8 cellular contexts compared by ENCODE assay signal in the genomic region with DNA sequence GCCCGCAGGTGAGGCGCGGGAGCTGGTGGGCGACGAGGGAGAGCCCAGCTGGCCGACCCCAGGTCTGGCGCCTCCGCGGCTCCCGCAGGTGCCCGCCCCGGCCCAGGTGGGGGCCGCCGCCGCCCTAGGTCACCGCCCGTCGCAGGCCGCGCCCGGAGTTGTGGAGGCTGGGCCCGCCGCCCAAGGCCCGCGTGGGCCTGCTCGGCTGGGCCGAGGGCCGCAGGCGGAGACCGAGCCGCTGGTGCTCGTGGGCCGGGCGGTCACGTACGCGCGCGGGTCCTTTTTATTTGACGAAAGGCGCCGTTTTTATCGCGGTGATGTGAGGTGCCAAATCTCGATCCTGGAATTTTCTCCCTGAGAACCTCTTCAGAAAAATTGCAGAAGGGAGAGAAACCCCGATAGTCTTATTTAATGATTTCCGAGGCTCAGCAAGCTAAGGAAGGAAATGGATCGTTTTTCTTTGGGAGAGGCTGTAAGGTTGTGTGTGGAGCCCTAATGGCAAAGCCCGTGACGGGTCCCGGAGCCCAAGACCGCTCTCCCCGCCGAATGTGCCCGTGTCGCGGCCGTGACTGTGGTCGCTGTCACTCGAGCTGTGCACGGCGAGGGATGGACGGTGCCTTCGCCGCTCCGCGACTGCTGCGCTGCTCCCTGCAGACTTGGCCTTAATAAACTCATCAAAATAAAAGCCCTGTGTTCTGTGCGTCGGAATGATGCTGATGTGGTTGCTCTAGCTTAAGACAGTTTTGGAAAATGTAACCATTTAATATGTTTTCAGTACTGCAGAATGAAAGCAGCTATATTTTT. TPM values are rescaled to one million over a fixed set of nuclear protein-coding genes. Genes with fewer than 3 reads are reported as not detected.
DNase-seq lines count a peak whose midpoint lies in the region; ATAC-seq, FAIRE-seq and TF ChIP-seq lines count a peak whose summit lies in the region.

No MANE protein-coding gene starts in this region.

- H3K27ac ChIP-seq in BLaER1 treated with 17β-estradiol and CSF1 and Interleukin-3, amounts not matched to agents 10 nM and 100 nM: peak overlapping the region; percentile 80 to 94 (median 86)
- peak overlapping the region; percentile 47 to 88 for H3K27ac ChIP-seq in SK-N-SH (ENCODE audit: low read depth in 2 of 2, low read length in 1 of 2)
- peak overlapping the region; percentile 86 for H3K27ac ChIP-seq in osteoblast (ENCODE audit: low read depth, low read length)

- peaks cover 0 to 23% (median 13%) of the 10 kb centered on the region in 11 experiments; a peak in 14 of 22 replicates for H3K36me3 ChIP-seq in BLaER1 treated with 17β-estradiol and CSF1 and Interleukin-3, amounts not matched to agents 10 nM and 100 nM
- H3K36me3 ChIP-seq in SK-N-SH (replicated peaks in 1 of 2; ENCODE audit: control insufficient read depth in 1 of 2, insufficient read depth in 2 of 2, low read length in 1 of 2): no peaks in the 10 kb centered on the region
- no peaks in the 10 kb centered on the region for H3K36me3 ChIP-seq in adipocyte (ENCODE audit: control insufficient read depth, insufficient read depth, low read length, severe bottlenecking)
- H3K36me3 ChIP-seq in osteoblast (ENCODE audit: insufficient read depth, low read length): no peaks in the 10 kb centered on the region

- peaks cover 13% of the 10 kb centered on the region for H3F3A ChIP-seq in SK-N-SH (replicated peaks; ENCODE audit: insufficient read depth)

- TF ChIP-seq EP300 in SK-N-SH (IDR thresholded peaks at IDR 0.05; ENCODE audit: borderline replicate concordance in 1 of 2, low read depth in 1 of 2, low read length in 1 of 2): no peak

- no peaks in the 10 kb centered on the region for H3K27me3 ChIP-seq in BLaER1 treated with 17β-estradiol and CSF1 and Interleukin-3, amounts not matched to agents 10 nM and 100 nM
- H3K27me3 ChIP-seq in SK-N-SH (ENCODE audit: insufficient read depth) (no peaks in the 10 kb centered on the region), adipocyte (replicated peaks; ENCODE audit: control insufficient read depth, insufficient read depth, low read length) (no peaks in the 10 kb centered on the region), osteoblast (ENCODE audit: insufficient read depth, low read length) (no peaks in the 10 kb centered on the region)

- H3K4me2 ChIP-seq in BLaER1 treated with 17β-estradiol and CSF1 and Interleukin-3, amounts not matched to agents 10 nM and 100 nM: peak overlapping the region; percentile 77 to 96 (median 90)
- peak overlapping the region; percentile 81 for H3K4me2 ChIP-seq in SK-N-SH
- peak overlapping the region; percentile 93 for H3K4me2 ChIP-seq in osteoblast (ENCODE audit: insufficient read depth, low read length)

- H3K9me2 ChIP-seq in SK-N-SH: no peaks in the 10 kb centered on the region

- H3K9me3 ChIP-seq in BLaER1 treated with 17β-estradiol and CSF1 and Interleukin-3, amounts not matched to agents 10 nM and 100 nM (replicated peaks in 1 of 11): no peaks in the 10 kb centered on the region
- H3K9me3 ChIP-seq in SK-N-SH (no peaks in the 10 kb centered on the region), adipocyte (ENCODE audit: control insufficient read depth, low read length) (no peaks in the 10 kb centered on the region), osteoblast (ENCODE audit: low read depth, low read length) (no peaks in the 10 kb centered on the region)

- H3K4me3 ChIP-seq in BLaER1 treated with 17β-estradiol and CSF1 and Interleukin-3, amounts not matched to agents 10 nM and 100 nM: peak overlapping the region; percentile 88 to 99 (median 96)
- H3K4me3 ChIP-seq in SK-N-SH (ENCODE audit: low read depth in 2 of 2, low read length in 1 of 2) (peak overlapping the region; percentile 82 to 83), adipocyte (ENCODE audit: low read length) (peak overlapping the region; percentile 97), osteoblast (ENCODE audit: insufficient read depth, low read length) (peak overlapping the region; percentile 94)

- peaks cover 38 to 55% (median 47%) of the 10 kb centered on the region in 10 experiments for H3K4me1 ChIP-seq in BLaER1 treated with 17β-estradiol and CSF1 and Interleukin-3, amounts not matched to agents 10 nM and 100 nM
- H3K4me1 ChIP-seq in SK-N-SH (ENCODE audit: control insufficient read depth in 1 of 2, insufficient read depth in 2 of 2, low read depth in 1 of 2, low read length in 1 of 2): peaks cover 0 to 12% of the 10 kb centered on the region in 2 experiments; a peak in 2 of 4 replicates
- peaks cover 29% of the 10 kb centered on the region for H3K4me1 ChIP-seq in adipocyte (ENCODE audit: control insufficient read depth, insufficient read depth, low read length)
- peaks cover 31% of the 10 kb centered on the region for H3K4me1 ChIP-seq in osteoblast (ENCODE audit: insufficient read depth, low read length)

- TF ChIP-seq CTCF in SK-N-SH (IDR thresholded peaks at IDR 0.05) (no peak), osteoblast (IDR thresholded peaks at IDR 0.05; ENCODE audit: extremely low read depth, low read depth, low read length) (no peak)

- intact Hi-C loops in Right ventricle myocardium superior (cut with DNase I): loop anchor here (5.0 kb wide), 2 partner anchors 61 to 126 kb away; partner anchors contain the start of gene IL17RD

- no peak for TF ChIP-seq RAD21 in SK-N-SH (IDR thresholded peaks at IDR 0.05; ENCODE audit: low read length)

- no peak for FAIRE-seq in urothelium cell line (lab: Jason Lieb, UNC)

- peak overlapping the region; percentile 62; the same call in 1 of the 2 replicates for H2AFZ ChIP-seq in SK-N-SH (ENCODE audit: low read depth)
- H2AFZ ChIP-seq in osteoblast (ENCODE audit: low read length): peak overlapping the region; percentile 91

- CTCF ChIA-PET in SK-N-SH (lab: Yijun Ruan, JAX): interaction anchor here (0.6 to 3.0 kb wide), 9 partner anchors 32 to 524 kb away, joined by 3 to 16 read pairs (median 4); no protein-coding TSS in a partner anchor

- H4K20me1 ChIP-seq in BLaER1 treated with 17β-estradiol and CSF1 and Interleukin-3, amounts not matched to agents 10 nM and 100 nM: peaks cover 3 to 42% (median 26%) of the 10 kb centered on the region in 11 experiments; a peak in 18 of 22 replicates
- H4K20me1 ChIP-seq in SK-N-SH (ENCODE audit: insufficient read depth) (peaks cover 27% of the 10 kb centered on the region), osteoblast (ENCODE audit: insufficient read depth, low read length) (peaks cover 28% of the 10 kb centered on the region)

- peak overlapping the region; percentile 87 to 94 (median 92) for H3K9ac ChIP-seq in BLaER1 treated with 17β-estradiol and CSF1 and Interleukin-3, amounts not matched to agents 10 nM and 100 nM
- H3K9ac ChIP-seq in SK-N-SH (peak overlapping the region; percentile 73), adipocyte (ENCODE audit: low read length) (peak overlapping the region; percentile 87)

- H3K79me2 ChIP-seq in SK-N-SH (ENCODE audit: insufficient read depth) (peaks cover 54% of the 10 kb centered on the region), osteoblast (ENCODE audit: insufficient read depth, low read length) (peaks cover 46% of the 10 kb centered on the region)

- POLR2A ChIA-PET in SK-N-SH (lab: Yijun Ruan, JAX): interaction anchor here (1.1 to 1.4 kb wide), 5 partner anchors 11 to 328 kb away, joined by 3 to 4 read pairs (median 3); partner anchors contain the start of gene PDE12

- ATAC-seq in HG03432 (IDR thresholded peaks at IDR 0.05; ENCODE audit: unreplicated experiment): peak; percentile 45
- peak; percentile 78 for ATAC-seq in Right ventricle myocardium superior (ENCODE audit: poor library complexity)

- DNase-seq in GM19238 (ENCODE audit: insufficient read length, low spot score) (peak; percentile 31), SK-N-SH (peak; percentile 59), adipocyte (ENCODE audit: low read depth) (peak; percentile 82), Right ventricle myocardium superior (peak; percentile 73), osteoblast (ENCODE audit: insufficient read length, low spot score, missing footprints) (peak; percentile 89), urothelium cell line (ENCODE audit: low spot score) (peak; percentile 38)

- 0% methylated on average over 30 of the region's 70 CpGs for WGBS in SK-N-SH (ENCODE audit: low lambda C conversion rate)

TF ChIP-seq in SK-N-SH, 30 proteins besides CTCF, POLR2A, EP300 and RAD21:
- TF ChIP-seq MXI1 (IDR thresholded peaks at IDR 0.05; ENCODE audit: low read depth, low read length): peak; percentile 79
- no peak; the same call in 1 of the 2 replicates for TF ChIP-seq TCF12 (IDR thresholded peaks at IDR 0.05)
- no peak for TF ChIP-seq ZBTB33 (IDR thresholded peaks at IDR 0.05; ENCODE audit: borderline replicate concordance, low read depth)

RNA-seq across cellular contexts. Expression of gene APPL1, which starts 0.6 kb away (rescaled TPM):
- polyA plus RNA-seq in SK-N-SH (2012; rRNA removed): 6.9 and 9.9 TPM in 2 replicates
- 10.2 and 10.3 TPM in 2 replicates for polyA plus RNA-seq in SK-N-SH (2012; cell fraction: cytosol; rRNA removed)
- polyA plus RNA-seq in SK-N-SH (2012; cell fraction: nucleus; rRNA removed): 4.4 and 10.0 TPM in 2 replicates
- 42.9 TPM for total RNA-seq in Right ventricle myocardium superior
- total RNA-seq in osteoblast: 53.6 and 63.9 TPM in 2 replicates

RNA-seq across cellular contexts. Expression of gene HESX1, which starts 28.4 kb away (rescaled TPM):
- 1.2 and 2.5 TPM in 2 replicates for polyA plus RNA-seq in SK-N-SH (2012; rRNA removed)
- polyA plus RNA-seq in SK-N-SH (2012; cell fraction: cytosol; rRNA removed): 1.0 and 1.8 TPM in 2 replicates
- 5.0 and 5.2 TPM in 2 replicates for polyA plus RNA-seq in SK-N-SH (2012; cell fraction: nucleus; rRNA removed)
- total RNA-seq in Right ventricle myocardium superior (not detected), osteoblast (0.29 and 0.72 TPM in 2 replicates)

Comparison
In these comparisons a context has a peak if more than half of its experiments do, and no peak if none do; other contexts are left out.
1. Peak in every context shown above with its lines: DNase-seq, ATAC-seq, H3K4me3 ChIP-seq and H3K27ac ChIP-seq.
2. DNase-seq: peak in every context shown above with its lines; median percentile 89 in osteoblast; 82 in adipocyte; 73 in Right ventricle myocardium superior; 59 in SK-N-SH; 38 in urothelium cell line; 31 in GM19238.